9 cellular contexts compared by ENCODE assay signal in the genomic region with DNA sequence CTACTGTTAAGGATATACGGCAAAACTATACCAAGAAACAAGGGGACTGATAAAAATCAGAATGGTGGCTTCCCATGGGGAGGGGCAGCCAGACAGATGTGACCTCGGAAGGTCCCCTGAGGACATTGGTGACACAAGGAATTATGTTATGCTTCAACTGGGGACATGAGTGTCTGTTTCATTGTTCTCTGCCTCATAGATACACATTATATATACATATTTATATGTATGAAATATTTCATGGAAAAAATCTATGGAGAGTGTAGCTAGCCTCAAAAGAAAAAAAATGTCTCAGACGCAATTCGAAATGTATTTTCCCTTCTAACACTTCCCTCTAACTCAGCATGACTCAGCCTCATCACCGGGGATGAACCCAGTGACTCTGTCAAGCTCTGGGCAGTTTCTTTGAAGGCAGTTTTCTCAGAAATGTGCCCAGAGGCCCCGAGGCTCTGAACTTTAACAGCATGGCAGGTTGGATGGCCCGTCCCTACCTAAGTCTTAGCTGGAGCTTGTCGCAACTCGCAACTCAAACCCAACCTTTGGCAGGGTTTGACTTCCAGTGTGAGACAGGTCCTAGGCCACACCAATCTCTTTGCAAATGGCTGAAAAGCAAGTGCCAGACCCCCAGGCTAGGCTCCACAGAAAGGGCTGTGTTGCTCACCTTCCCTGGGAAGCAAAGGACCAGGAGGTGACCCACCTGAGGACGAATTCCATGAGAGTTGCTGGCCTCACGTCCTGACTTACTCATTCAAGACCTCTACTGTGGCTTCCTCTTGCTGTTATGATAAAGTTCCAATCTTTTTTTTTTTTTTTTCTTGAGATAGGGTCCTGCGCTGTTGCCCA.
DNase-seq lines count a peak whose midpoint lies in the region; ATAC-seq lines count a peak whose summit lies in the region.
"Had no signal": no experiment of that assay in that cellular context is flagged by ENCODE, and none has a peak within 500 bp of the region (broad histone marks: within the 10 kb centered on the region; RNA-seq: fewer than 3 reads in every experiment).

No MANE protein-coding gene starts in this region.

- peaks cover 15% of the 10 kb centered on the region for H3K36me3 Mint-ChIP-seq in activated naive CD8-positive, alpha-beta T cell
- H3K36me3 Mint-ChIP-seq in naive thymus-derived CD4-positive, alpha-beta T cell: peaks cover 3 to 55% (median 31%) of the 10 kb centered on the region in 5 donors

- H3K36me3 ChIP-seq in naive thymus-derived CD4-positive, alpha-beta T cell (ENCODE audit: control insufficient read depth in 2 of 3, insufficient read depth in 3 of 3, low read length in 3 of 3): peaks cover 8 to 50% (median 10%) of the 10 kb centered on the region in 3 experiments

- no peaks in the 10 kb centered on the region for H3K27me3 ChIP-seq in naive thymus-derived CD4-positive, alpha-beta T cell (ENCODE audit: control insufficient read depth in 2 of 2, insufficient read depth in 2 of 2, low read length in 2 of 2)

- peaks cover 29 to 37% of the 10 kb centered on the region in 2 donors for H3K4me1 ChIP-seq in naive thymus-derived CD4-positive, alpha-beta T cell (ENCODE audit: control insufficient read depth in 2 of 2, insufficient read depth in 2 of 2, low read length in 2 of 2)

- peaks cover 78% of the 10 kb centered on the region for H3K4me1 Mint-ChIP-seq in activated naive CD8-positive, alpha-beta T cell (ENCODE audit: low read depth)
- peaks cover 30 to 82% (median 70%) of the 10 kb centered on the region in 7 donors for H3K4me1 Mint-ChIP-seq in naive thymus-derived CD4-positive, alpha-beta T cell

- intact Hi-C loops in naive thymus-derived CD4-positive, alpha-beta T cell (cut with micrococcal nuclease): loop anchor here (1.0 to 10.0 kb wide), 4 partner anchors 22 to 201 kb away; a partner anchor contains a TSS

- CTCF ChIA-PET in naive thymus-derived CD4-positive, alpha-beta T cell (lab: Charles Lee): no interaction called here

- H3K9me3 ChIP-seq in naive thymus-derived CD4-positive, alpha-beta T cell (ENCODE audit: control insufficient read depth in 2 of 3, low read length in 3 of 3): no peaks in the 10 kb centered on the region

- H3K4me3 Mint-ChIP-seq in activated naive CD8-positive, alpha-beta T cell: peak overlapping the region; percentile 28
- H3K4me3 Mint-ChIP-seq in naive thymus-derived CD4-positive, alpha-beta T cell: peak overlapping the region in 1 of 10 donors; percentile 41

- H3K27me3 Mint-ChIP-seq in activated naive CD8-positive, alpha-beta T cell: no peaks in the 10 kb centered on the region
- H3K27me3 Mint-ChIP-seq in naive thymus-derived CD4-positive, alpha-beta T cell: no peaks in the 10 kb centered on the region

- H3K27ac Mint-ChIP-seq in activated naive CD8-positive, alpha-beta T cell: peak overlapping the region; percentile 86
- H3K27ac Mint-ChIP-seq in naive thymus-derived CD4-positive, alpha-beta T cell: peak overlapping the region in 5 of 9 donors; percentile 24 to 85 (median 81)

- H3K27ac ChIP-seq in naive thymus-derived CD4-positive, alpha-beta T cell (ENCODE audit: low read depth, low read length): peak overlapping the region; percentile 14

- peak; percentile 39 for ATAC-seq in naive thymus-derived CD4-positive, alpha-beta T cell
- ATAC-seq in HG03025 (IDR thresholded peaks at IDR 0.05; ENCODE audit: low FRiP score, unreplicated experiment) (no peak), HG03139 (IDR thresholded peaks at IDR 0.05; ENCODE audit: unreplicated experiment) (no peak), HG03354 (IDR thresholded peaks at IDR 0.05; ENCODE audit: poor library complexity, severe bottlenecking, unreplicated experiment) (no peak), HG03378 (IDR thresholded peaks at IDR 0.05; ENCODE audit: unreplicated experiment) (no peak)
- ATAC-seq: GM12878 had no signal

- DNase-seq in CD1c-positive myeloid dendritic cell (ENCODE audit: extremely low spot score) (peak; percentile 83), OCI-M1 (lab: John Stamatoyannopoulos, UW) (peak; percentile 88)
- peak in 1 of 9 donors; percentile 42 for DNase-seq in naive thymus-derived CD4-positive, alpha-beta T cell

- H3K4me3 ChIP-seq in naive thymus-derived CD4-positive, alpha-beta T cell (ENCODE audit: low read length): no peak overlapping the region
- H3K4me3 ChIP-seq: GM12878 had no signal

- no peaks in the 10 kb centered on the region for H3K9me3 Mint-ChIP-seq in activated naive CD8-positive, alpha-beta T cell (ENCODE audit: low read depth)
- peaks cover 0 to 3% (median 0%) of the 10 kb centered on the region in 11 donors for H3K9me3 Mint-ChIP-seq in naive thymus-derived CD4-positive, alpha-beta T cell

- POLR2A ChIA-PET in naive thymus-derived CD4-positive, alpha-beta T cell (lab: Charles Lee): interaction anchor here (0.6 to 1.1 kb wide), 3 partner anchors 9 to 396 kb away, joined by 3 read pairs; no protein-coding TSS in a partner anchor
